ENCODE assay signal across 9 cellular contexts in the genomic region with DNA sequence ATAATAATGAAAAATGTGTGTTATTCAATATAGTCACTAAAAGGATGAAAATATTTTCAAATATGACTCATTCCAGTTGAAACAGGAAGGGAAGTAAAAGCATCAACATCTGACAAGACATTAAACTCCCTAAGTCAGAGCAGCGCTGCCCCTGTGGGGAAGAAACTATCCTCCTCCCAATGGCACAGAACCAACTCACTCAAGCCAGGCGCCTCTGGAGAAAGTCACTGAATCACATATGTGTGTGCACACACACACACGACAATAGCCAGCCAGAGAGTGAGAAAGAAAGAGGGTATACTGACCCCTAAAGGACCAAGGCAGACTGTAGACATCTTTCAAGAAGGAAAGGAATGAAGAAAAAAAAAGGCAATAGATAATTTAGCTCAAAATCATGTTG.
DNase-seq lines count a peak whose midpoint lies in the region; ATAC-seq and TF ChIP-seq lines count a peak whose summit lies in the region.
"Had no signal": no experiment of that assay in that cellular context is flagged by ENCODE, and none has a peak within 500 bp of the region (broad histone marks: within the 10 kb centered on the region; RNA-seq: fewer than 3 reads in every experiment).

No MANE protein-coding gene starts in this region.

- peak overlapping the region; percentile 80 for H3K18ac ChIP-seq in IMR-90 (ENCODE audit: low read depth, low read length)

- H4K8ac ChIP-seq in IMR-90 (ENCODE audit: low read depth in 2 of 2, low read length in 2 of 2) = peak overlapping the region; percentile 74 to 93; a peak in 2 of 4 replicates

- H3K36me3 Mint-ChIP-seq in nephron progenitor cell (ENCODE audit: low read depth) = no peaks in the 10 kb centered on the region
- H3K36me3 Mint-ChIP-seq: activated naive CD8-positive, alpha-beta T cell treated with anti-CD3 and anti-CD28 coated beads, Interleukin-2, amount 10 ng/mL, durations not matched to agents 7 days and 5 days had no signal

- dilution Hi-C loops in IMR-90 (cut with HindIII; ENCODE audit: low sequenced_read_pairs, unreplicated experiment) = no loop called here

- no peak for TF ChIP-seq POLR2A in IMR-90 (IDR thresholded peaks at IDR 0.05; ENCODE audit: low read depth, low read length)

- H3K27ac Mint-ChIP-seq in nephron progenitor cell = no peak overlapping the region
- H3K27ac Mint-ChIP-seq: activated naive CD8-positive, alpha-beta T cell treated with anti-CD3 and anti-CD28 coated beads, Interleukin-2, amount 10 ng/mL, durations not matched to agents 7 days and 5 days had no signal

- no peaks in the 10 kb centered on the region for H3K27me3 Mint-ChIP-seq in nephron progenitor cell (ENCODE audit: low read depth, poor library complexity)

- H3K56ac ChIP-seq in IMR-90 (ENCODE audit: extremely low read depth, insufficient read depth, low read length) = 0 out of 2 replicates have a peak overlapping the region, but pooled peaks have one; percentile 8

- peaks cover 7% of the 10 kb centered on the region; the same call in 1 of the 2 replicates for H3K4me1 ChIP-seq in IMR-90 (ENCODE audit: control insufficient read depth, insufficient read depth, low read length)

- peak; percentile 52 for TF ChIP-seq RAD21 in IMR-90 (IDR thresholded peaks at IDR 0.05; ENCODE audit: low read length)

- H3K27me3 ChIP-seq in IMR-90 (ENCODE audit: control insufficient read depth, insufficient read depth, low read length) = no peaks in the 10 kb centered on the region

- no peaks in the 10 kb centered on the region for H3K4me1 Mint-ChIP-seq in nephron progenitor cell
- H3K4me1 Mint-ChIP-seq: activated naive CD8-positive, alpha-beta T cell treated with anti-CD3 and anti-CD28 coated beads, Interleukin-2, amount 10 ng/mL, durations not matched to agents 7 days and 5 days had no signal

- H3K4ac ChIP-seq in IMR-90 (ENCODE audit: low read depth, low read length) = peak overlapping the region; percentile 94

- peak overlapping the region; percentile 77 for H2BK5ac ChIP-seq in IMR-90 (ENCODE audit: low read depth, low read length, poor library complexity, severe bottlenecking)

- TF ChIP-seq CTCF in IMR-90 (conservative IDR thresholded peaks at IDR 0.05; ENCODE audit: low read depth, low read length) (peak; percentile 44), nephron progenitor cell (IDR thresholded peaks at IDR 0.05) (no peak)

- peak overlapping the region; percentile 88 for H2BK120ac ChIP-seq in IMR-90 (ENCODE audit: low read depth, low read length)

- in situ Hi-C loops in IMR-90 (cut with MboI; ENCODE audit: low sequenced_read_pairs) = loop anchor here (10.0 to 25.0 kb wide), 2 partner anchors 1049 to 1196 kb away; no protein-coding TSS in a partner anchor

- no TSS peak for BruUV-seq in IMR-90 (replicated peaks; lab: Mats Ljungman, UMichigan)

- H2AK5ac ChIP-seq in IMR-90 (ENCODE audit: low read depth, low read length) = peak overlapping the region; percentile 94

- no peaks in the 10 kb centered on the region for H3K36me3 ChIP-seq in IMR-90 (ENCODE audit: control insufficient read depth, insufficient read depth, low read length)

- ATAC-seq in IMR-90 (ENCODE audit: low read depth) (peak; percentile 87), HG03045 (IDR thresholded peaks at IDR 0.05; ENCODE audit: unreplicated experiment) (no peak), GM19452 (IDR thresholded peaks at IDR 0.05; ENCODE audit: unreplicated experiment) (no peak)

- peak overlapping the region; percentile 90 for H2BK15ac ChIP-seq in IMR-90 (ENCODE audit: low read depth, low read length)

- H4K20me1 ChIP-seq in IMR-90 (ENCODE audit: insufficient read depth, low read length) = no peaks in the 10 kb centered on the region

- peak overlapping the region; percentile 85 for H3K14ac ChIP-seq in IMR-90 (replicated peaks; ENCODE audit: low read depth, low read length)

- H3K23ac ChIP-seq in IMR-90 (ENCODE audit: low read depth, low read length) = peak overlapping the region; percentile 77; the same call in 1 of the 2 replicates

- peaks cover 4% of the 10 kb centered on the region for H3K9me1 ChIP-seq in IMR-90 (ENCODE audit: insufficient read depth, low read length)

- peak overlapping the region; percentile 75 for H2AFZ ChIP-seq in IMR-90 (replicated peaks; ENCODE audit: low read length, poor library complexity)

- peak overlapping the region; percentile 90 for H2BK20ac ChIP-seq in IMR-90 (ENCODE audit: low read depth, low read length)

- WGBS in IMR-90 (ENCODE audit: extremely low coverage in 2 of 2, insufficient read length in 1 of 2), 2 experiments = no CpG with 5 or more reads among the region's 3 CpGs

- no peaks in the 10 kb centered on the region; a peak in 1 of 4 replicates for H3K79me1 ChIP-seq in IMR-90 (ENCODE audit: low read depth in 1 of 2, low read length in 2 of 2)

- H3K9me3 ChIP-seq in IMR-90 (ENCODE audit: control insufficient read depth, insufficient read depth, low read length) = no peaks in the 10 kb centered on the region

- peak overlapping the region; percentile 32 for H3K4me2 ChIP-seq in IMR-90 (ENCODE audit: low read depth, low read length)

- CTCF ChIA-PET in IMR-90 (lab: Yijun Ruan, JAX) = interaction anchor here (0.6 to 1.5 kb wide), 4 partner anchors 8 to 1045 kb away, joined by 3 to 5 read pairs (median 4); no protein-coding TSS in a partner anchor

- no peaks in the 10 kb centered on the region for H3K9me3 Mint-ChIP-seq in nephron progenitor cell
- H3K9me3 Mint-ChIP-seq: activated naive CD8-positive, alpha-beta T cell treated with anti-CD3 and anti-CD28 coated beads, Interleukin-2, amount 10 ng/mL, durations not matched to agents 7 days and 5 days had no signal

- POLR2A ChIA-PET in IMR-90 (lab: Charles Lee; ENCODE audit: unreplicated experiment) = no interaction called here

- H3K4me3 ChIP-seq in IMR-90 (ENCODE audit: insufficient read depth, low read depth, low read length) = no peak overlapping the region

- no peak overlapping the region for H2AK9ac ChIP-seq in IMR-90 (replicated peaks; ENCODE audit: low read depth, low read length, poor library complexity)

- H3K9ac ChIP-seq in IMR-90 (ENCODE audit: low read depth, low read length) = peak overlapping the region; percentile 18; the same call in 1 of the 2 replicates

- H3K27ac ChIP-seq in IMR-90 (ENCODE audit: insufficient read depth, low read length) = peak overlapping the region; percentile 34; the same call in 1 of the 2 replicates

- intact Hi-C loops in IMR-90 (cut with micrococcal nuclease) = loop anchor here (5.0 kb wide), 1 partner anchor 1046 kb away; no protein-coding TSS in a partner anchor

- DNase-seq in A172 (ENCODE audit: low spot score) (peak; percentile 88), IMR-90 (peak; percentile 86), brain pericyte (ENCODE audit: low read depth, low spot score) (peak; percentile 47), left kidney (ENCODE audit: low read depth, low spot score) (peak; percentile 26), nephron progenitor cell (no peak)
- DNase-seq in activated naive CD4-positive, alpha-beta T cell treated with Interleukin-2 at 50 U/mL for 16 hours = no peak
- DNase-seq: activated naive CD8-positive, alpha-beta T cell treated with anti-CD3 and anti-CD28 coated beads, Interleukin-2, amount 10 ng/mL, durations not matched to agents 7 days and 5 days had no signal

- H4K91ac ChIP-seq in IMR-90 (ENCODE audit: insufficient read depth, low read depth, low read length) = peak overlapping the region; percentile 64

- no peak overlapping the region for H3K4me3 Mint-ChIP-seq in nephron progenitor cell
- H3K4me3 Mint-ChIP-seq: activated naive CD8-positive, alpha-beta T cell treated with anti-CD3 and anti-CD28 coated beads, Interleukin-2, amount 10 ng/mL, durations not matched to agents 7 days and 5 days had no signal

- peak overlapping the region; percentile 57; the same call in 1 of the 2 replicates for H4K5ac ChIP-seq in IMR-90 (ENCODE audit: low read depth, low read length)

TF ChIP-seq in IMR-90, 13 proteins besides CTCF, POLR2A, EP300 and RAD21:
- TF ChIP-seq RCOR1 (IDR thresholded peaks at IDR 0.05; ENCODE audit: insufficient replicate concordance, low read length) = peak; percentile 18
- TF ChIP-seq NFE2L2 (IDR thresholded peaks at IDR 0.05; ENCODE audit: low read depth, low read length) = no peak
- TF ChIP-seq MAZ (IDR thresholded peaks at IDR 0.05; ENCODE audit: borderline replicate concordance, low read depth, low read length) = no peak
- TF ChIP-seq RFX5 (IDR thresholded peaks at IDR 0.05; ENCODE audit: low read depth, low read length) = no peak
- no peak; the same call in 1 of the 2 replicates for TF ChIP-seq BHLHE40 (IDR thresholded peaks at IDR 0.05; ENCODE audit: low read depth, low read length)
- TF ChIP-seq SMC3 (IDR thresholded peaks at IDR 0.05; ENCODE audit: low read depth, low read length) = peak; percentile 45
- TF ChIP-seq FOS (IDR thresholded peaks at IDR 0.05; ENCODE audit: low read depth, low read length) = peak; percentile 46; the same call in 1 of the 2 replicates
- no peak for TF ChIP-seq MAFK (IDR thresholded peaks at IDR 0.05; ENCODE audit: low read depth, low read length)
- TF ChIP-seq CHD1 (IDR thresholded peaks at IDR 0.05; ENCODE audit: low read depth, low read length) = no peak
- TF ChIP-seq, protein P1, sequence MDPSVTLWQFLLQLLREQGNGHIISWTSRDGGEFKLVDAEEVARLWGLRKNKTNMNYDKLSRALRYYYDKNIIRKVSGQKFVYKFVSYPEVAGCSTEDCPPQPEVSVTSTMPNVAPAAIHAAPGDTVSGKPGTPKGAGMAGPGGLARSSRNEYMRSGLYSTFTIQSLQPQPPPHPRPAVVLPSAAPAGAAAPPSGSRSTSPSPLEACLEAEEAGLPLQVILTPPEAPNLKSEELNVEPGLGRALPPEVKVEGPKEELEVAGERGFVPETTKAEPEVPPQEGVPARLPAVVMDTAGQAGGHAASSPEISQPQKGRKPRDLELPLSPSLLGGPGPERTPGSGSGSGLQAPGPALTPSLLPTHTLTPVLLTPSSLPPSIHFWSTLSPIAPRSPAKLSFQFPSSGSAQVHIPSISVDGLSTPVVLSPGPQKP (IDR thresholded peaks at IDR 0.05; ENCODE audit: borderline replicate concordance, low read depth, low read length) = no peak
- no peak for TF ChIP-seq CEBPB (IDR thresholded peaks at IDR 0.05; ENCODE audit: low read depth, low read length)
- TF ChIP-seq, protein P2, sequence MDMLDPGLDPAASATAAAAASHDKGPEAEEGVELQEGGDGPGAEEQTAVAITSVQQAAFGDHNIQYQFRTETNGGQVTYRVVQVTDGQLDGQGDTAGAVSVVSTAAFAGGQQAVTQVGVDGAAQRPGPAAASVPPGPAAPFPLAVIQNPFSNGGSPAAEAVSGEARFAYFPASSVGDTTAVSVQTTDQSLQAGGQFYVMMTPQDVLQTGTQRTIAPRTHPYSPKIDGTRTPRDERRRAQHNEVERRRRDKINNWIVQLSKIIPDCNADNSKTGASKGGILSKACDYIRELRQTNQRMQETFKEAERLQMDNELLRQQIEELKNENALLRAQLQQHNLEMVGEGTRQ (IDR thresholded peaks at IDR 0.05; ENCODE audit: low read depth, low read length) = no peak
- TF ChIP-seq MXI1 (IDR thresholded peaks at IDR 0.05; ENCODE audit: borderline replicate concordance, low read depth, low read length) = no peak

Comparison
In these comparisons a context has a peak if more than half of its experiments do, and no peak if none do; other contexts are left out.
1. DNase-seq: peak in A172 (single experiment), IMR-90 (single experiment), brain pericyte (single experiment) and left kidney (single experiment); none in nephron progenitor cell (single experiment) and activated naive CD4-positive, alpha-beta T cell treated with Interleukin-2 at 50 U/mL for 16 hours (single experiment).